8 cellular contexts compared by ENCODE assay signal in genomic region chr7:131692131-131692960, GRCh38.
DNase-seq lines count a peak whose midpoint lies in the region; ATAC-seq, FAIRE-seq and TF ChIP-seq lines count a peak whose summit lies in the region.

No MANE protein-coding gene starts in this region.

- no peak overlapping the region for H3K4me3 Mint-ChIP-seq in activated CD8-positive, alpha-beta T cell treated with anti-CD3 and anti-CD28 coated beads for 36 hours

- DNase-seq in AG04450 (ENCODE audit: low read depth, low spot score): no peak
- peak; percentile 52 for DNase-seq in GM12892 (ENCODE audit: insufficient read length)
- DNase-seq in NCI-H2171 treated with DMSO at 0.1 percent for 48 hours (lab: John Stamatoyannopoulos, UW): peak; percentile 89
- peak; percentile 73 for DNase-seq in activated CD8-positive, alpha-beta T cell treated with anti-CD3 and anti-CD28 coated beads for 36 hours
- peak; percentile 29 for DNase-seq in fibroblast of villous mesenchyme (ENCODE audit: low read depth)
- DNase-seq in vagina (ENCODE audit: extremely low spot score in 2 of 2): no peak

- TF ChIP-seq CTCF in AG04450 (IDR thresholded peaks at IDR 0.05; ENCODE audit: low read depth, low read length) (peak; percentile 78), fibroblast of villous mesenchyme (IDR thresholded peaks at IDR 0.05; ENCODE audit: insufficient read depth, low read depth, low read length) (peak; percentile 93), neutrophil (IDR thresholded peaks at IDR 0.05) (peak; percentile 62), vagina (IDR thresholded peaks at IDR 0.05) (peak in 2 of 3 experiments; percentile 16 to 32)
- TF ChIP-seq CTCF in activated CD8-positive, alpha-beta T cell treated with anti-CD3 and anti-CD28 coated beads for 36 hours (IDR thresholded peaks at IDR 0.05): peak; percentile 84

- peak; percentile 78 for ATAC-seq in activated CD8-positive, alpha-beta T cell treated with anti-CD3 and anti-CD28 coated beads for 36 hours
- ATAC-seq in GM18870 (IDR thresholded peaks at IDR 0.05; ENCODE audit: unreplicated experiment): no peak

- intact Hi-C loops in activated CD8-positive, alpha-beta T cell treated with anti-CD3 and anti-CD28 coated beads for 36 hours (cut with micrococcal nuclease): no loop called here
- intact Hi-C loops in vagina (cut with DNase I): no loop called here

- CTCF ChIA-PET in AG04450 (lab: Charles Lee): interaction anchor here (0.9 to 5.0 kb wide), 9 partner anchors 9 to 185 kb away, joined by 3 to 55 read pairs (median 4); no protein-coding TSS in a partner anchor
- CTCF ChIA-PET in activated CD8-positive, alpha-beta T cell treated with anti-CD3 and anti-CD28 coated beads for 36 hours (lab: Charles Lee): interaction anchor here (1.0 to 4.5 kb wide), 13 partner anchors 9 to 357 kb away, joined by 3 to 45 read pairs (median 4); no protein-coding TSS in a partner anchor

- no peak for FAIRE-seq in GM12892 (lab: Jason Lieb, UNC)

- no peak overlapping the region for H3K27ac Mint-ChIP-seq in activated CD8-positive, alpha-beta T cell treated with anti-CD3 and anti-CD28 coated beads for 36 hours

- H3K9me3 ChIP-seq in AG04450 (ENCODE audit: control insufficient read depth, insufficient read depth, low read length): no peaks in the 10 kb centered on the region; the same call in 1 of the 2 replicates
- no peaks in the 10 kb centered on the region for H3K9me3 ChIP-seq in neutrophil
- H3K9me3 ChIP-seq in vagina: no peaks in the 10 kb centered on the region

- TF ChIP-seq POLR2A in GM12892 (IDR thresholded peaks at IDR 0.05; ENCODE audit: low read depth, low read length) (no peak), vagina (IDR thresholded peaks at IDR 0.05) (no peak)

- H3K27ac ChIP-seq in AG04450 (ENCODE audit: low read depth, low read length): no peak overlapping the region
- H3K27ac ChIP-seq in neutrophil: no peak overlapping the region
- no peak overlapping the region for H3K27ac ChIP-seq in vagina

- H3K27me3 ChIP-seq in AG04450 (ENCODE audit: control insufficient read depth, insufficient read depth, low read length) (peaks cover 36% of the 10 kb centered on the region), neutrophil (peaks cover 14% of the 10 kb centered on the region), vagina (no peaks in the 10 kb centered on the region)

- no peaks in the 10 kb centered on the region for H3K4me1 ChIP-seq in neutrophil (ENCODE audit: control insufficient read depth in 1 of 2, insufficient read depth in 1 of 2, low read depth in 1 of 2, low read length in 1 of 2)
- H3K4me1 ChIP-seq in vagina: peaks cover 6% of the 10 kb centered on the region

- H3K27me3 Mint-ChIP-seq in activated CD8-positive, alpha-beta T cell treated with anti-CD3 and anti-CD28 coated beads for 36 hours: peaks cover 26% of the 10 kb centered on the region

- no peaks in the 10 kb centered on the region for H3K36me3 Mint-ChIP-seq in activated CD8-positive, alpha-beta T cell treated with anti-CD3 and anti-CD28 coated beads for 36 hours (ENCODE audit: low read depth)

- H3K4me3 ChIP-seq in AG04450 (ENCODE audit: low read depth, low read length): no peak overlapping the region
- no peak overlapping the region for H3K4me3 ChIP-seq in fibroblast of villous mesenchyme (ENCODE audit: low read depth, low read length)
- H3K4me3 ChIP-seq in neutrophil (ENCODE audit: low read depth in 1 of 2, low read length in 1 of 2): no peak overlapping the region
- no peak overlapping the region for H3K4me3 ChIP-seq in vagina

- no peaks in the 10 kb centered on the region for H3K9me3 Mint-ChIP-seq in activated CD8-positive, alpha-beta T cell treated with anti-CD3 and anti-CD28 coated beads for 36 hours

- no peaks in the 10 kb centered on the region for H3K4me1 Mint-ChIP-seq in activated CD8-positive, alpha-beta T cell treated with anti-CD3 and anti-CD28 coated beads for 36 hours (ENCODE audit: low read depth)

- POLR2A ChIA-PET in AG04450 (lab: Yijun Ruan, JAX): no interaction called here
- POLR2A ChIA-PET in activated CD8-positive, alpha-beta T cell treated with anti-CD3 and anti-CD28 coated beads for 36 hours (lab: Charles Lee): no interaction called here

- H3K36me3 ChIP-seq in neutrophil (no peaks in the 10 kb centered on the region), vagina (no peaks in the 10 kb centered on the region)

Comparison
In these comparisons a context has a peak if more than half of its experiments do, and no peak if none do; other contexts are left out.
1. DNase-seq: peak in GM12892 (single experiment), NCI-H2171 treated with DMSO at 0.1 percent for 48 hours (single experiment), activated CD8-positive, alpha-beta T cell treated with anti-CD3 and anti-CD28 coated beads for 36 hours (single experiment) and fibroblast of villous mesenchyme (single experiment); none in AG04450 (single experiment) and vagina (0 of 2).
2. CTCF ChIP-seq: peak in every context shown above with its lines; median percentile 93 in fibroblast of villous mesenchyme; 84 in activated CD8-positive, alpha-beta T cell treated with anti-CD3 and anti-CD28 coated beads for 36 hours; 78 in AG04450; 62 in neutrophil; 24 in vagina.